Comparison of ENCODE assay signal across 21 cellular contexts in the genomic region with DNA sequence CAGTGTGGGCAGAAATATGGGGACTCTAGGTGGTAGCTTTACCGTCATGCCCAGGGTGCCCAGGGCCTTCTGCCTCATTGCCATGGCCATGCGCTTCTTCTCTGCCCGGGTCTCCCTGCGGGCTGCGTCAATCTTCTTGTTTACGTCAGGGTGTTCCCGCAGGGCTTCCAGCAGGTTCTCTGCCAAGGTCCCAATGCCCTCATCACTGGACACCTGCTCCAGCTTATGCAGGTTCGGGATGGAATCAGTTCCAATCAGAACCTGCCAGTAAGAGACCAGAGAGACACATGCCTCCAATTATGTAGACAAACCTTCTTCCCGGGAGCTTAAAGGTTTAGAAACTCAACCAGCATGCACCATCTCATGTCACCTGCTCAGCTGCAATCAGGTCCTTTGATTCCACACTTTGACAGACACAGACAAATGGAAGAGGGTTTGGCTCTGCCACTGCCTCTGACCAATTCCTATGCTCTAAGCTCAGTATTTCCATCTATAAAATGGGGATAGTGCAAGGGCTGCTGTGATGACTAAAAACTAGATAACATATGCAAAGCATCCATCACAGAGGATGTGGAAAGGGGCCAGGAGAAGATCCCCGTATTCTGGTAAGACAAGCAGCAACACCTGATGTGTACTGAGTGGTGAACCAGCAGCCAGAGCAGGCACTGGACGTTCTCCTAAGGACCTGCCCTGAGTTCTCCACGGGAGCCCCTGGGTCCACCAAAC.
DNase-seq lines count a peak whose midpoint lies in the region; ATAC-seq, FAIRE-seq and TF ChIP-seq lines count a peak whose summit lies in the region.
"Had no signal": no experiment of that assay in that cellular context is flagged by ENCODE, and none has a peak within 500 bp of the region (broad histone marks: within the 10 kb centered on the region; RNA-seq: fewer than 3 reads in every experiment).

No MANE protein-coding gene starts in this region.

- H3K27ac Mint-ChIP-seq in activated T-cell treated with anti-CD3 and anti-CD28 coated beads, Interleukin-2, amount 50 U/mL, for 72 hours = peak overlapping the region; percentile 26
- peak overlapping the region; percentile 89 for H3K27ac Mint-ChIP-seq in stimulated activated effector memory CD8-positive, alpha-beta T cell treated with anti-CD3 and anti-CD28 coated beads, Interleukin-12 subunit alpha, Interleukin-12 subunit beta, amount 100 ng/mL, for 72 hours
- H3K27ac Mint-ChIP-seq: activated naive CD8-positive, alpha-beta T cell treated with anti-CD3 and anti-CD28 coated beads, Interleukin-2, amount 10 ng/mL, durations not matched to agents 7 days and 5 days had no signal

- no peaks in the 10 kb centered on the region for H3K27me3 Mint-ChIP-seq in activated T-cell treated with anti-CD3 and anti-CD28 coated beads, Interleukin-2, amount 50 U/mL, for 72 hours (ENCODE audit: low read depth)
- H3K27me3 Mint-ChIP-seq: activated naive CD8-positive, alpha-beta T cell treated with anti-CD3 and anti-CD28 coated beads, Interleukin-2, amount 10 ng/mL, durations not matched to agents 7 days and 5 days had no signal

- no peaks in the 10 kb centered on the region for H3K4me1 ChIP-seq in K562 (replicated peaks in 1 of 2; ENCODE audit: control insufficient read depth in 2 of 2, insufficient read depth in 2 of 2, low read length in 2 of 2)
- H3K4me1 ChIP-seq in SJCRH30 = 0 out of 2 replicates have a peak, but pooled peaks cover 2% of the 10 kb centered on the region
- H3K4me1 ChIP-seq: foreskin keratinocyte, uterus had no signal

- TF ChIP-seq EP300 in K562 (IDR thresholded peaks at IDR 0.05; ENCODE audit: low read length) = no peak

- CTCF ChIA-PET in K562 (lab: Yijun Ruan, JAX; ENCODE audit: low intra/inter-chr PET ratio) = no interaction called here

- H3K36me3 Mint-ChIP-seq in activated T-cell treated with anti-CD3 and anti-CD28 coated beads, Interleukin-2, amount 50 U/mL, for 72 hours (ENCODE audit: insufficient read depth in 2 of 2) = peaks cover 18 to 48% of the 10 kb centered on the region in 2 donors
- peaks cover 99% of the 10 kb centered on the region for H3K36me3 Mint-ChIP-seq in stimulated activated effector memory CD8-positive, alpha-beta T cell treated with anti-CD3 and anti-CD28 coated beads, Interleukin-12 subunit alpha, Interleukin-12 subunit beta, amount 100 ng/mL, for 72 hours

- BruUV-seq in K562 (replicated peaks; lab: Mats Ljungman, UMichigan) = no TSS peak

- H3K4me3 ChIP-seq in K562 = no peak overlapping the region
- H3K4me3 ChIP-seq in SJCRH30 = no peak overlapping the region
- H3K4me3 ChIP-seq: SK-N-MC, uterus had no signal

- peaks cover 29% of the 10 kb centered on the region for H3K4me1 Mint-ChIP-seq in activated T-cell treated with anti-CD3 and anti-CD28 coated beads, Interleukin-2, amount 50 U/mL, for 72 hours (ENCODE audit: low read depth)
- H3K4me1 Mint-ChIP-seq in stimulated activated effector memory CD8-positive, alpha-beta T cell treated with anti-CD3 and anti-CD28 coated beads, Interleukin-12 subunit alpha, Interleukin-12 subunit beta, amount 100 ng/mL, for 72 hours = peaks cover 28% of the 10 kb centered on the region

- no peaks in the 10 kb centered on the region for H3K79me2 ChIP-seq in K562 (ENCODE audit: control insufficient read depth, insufficient read depth, low read length)

- peaks cover 97% of the 10 kb centered on the region for H3K36me3 ChIP-seq in K562 (ENCODE audit: control insufficient read depth, insufficient read depth, low read length)
- peaks cover 87% of the 10 kb centered on the region for H3K36me3 ChIP-seq in SJCRH30
- H3K36me3 ChIP-seq: uterus had no signal

- in situ Hi-C loops in K562 (cut with MboI) = no loop called here

- TF ChIP-seq POLR2A in GM12892 (IDR thresholded peaks at IDR 0.05; ENCODE audit: low read depth, low read length) (no peak), K562 (conservative IDR thresholded peaks at IDR 0.05) (no peak)

- peak; percentile 48 for FAIRE-seq in GM12892 (lab: Jason Lieb, UNC)
- FAIRE-seq in K562 (lab: Jason Lieb, UNC) = no peak

- TF ChIP-seq RAD21 in K562 (CRISPR knock-in tag; conservative IDR thresholded peaks at IDR 0.05 in 1 of 2, IDR thresholded peaks at IDR 0.05 in 1 of 2) = no peak

- POLR2A ChIA-PET in K562 (lab: Yijun Ruan, JAX) = interaction anchor here (1.2 to 2.5 kb wide), 7 partner anchors 10 to 122 kb away, joined by 3 to 13 read pairs (median 5); no protein-coding TSS in a partner anchor

- WGBS in K562 (ENCODE audit: insufficient coverage, low coverage, missing lambda C conversion rate) = 92% methylated on average over 12 of the region's 12 CpGs

- H3K27me3 ChIP-seq in K562 (ENCODE audit: control insufficient read depth in 2 of 2, insufficient read depth in 2 of 2, low read length in 2 of 2) (no peaks in the 10 kb centered on the region), SJCRH30 (no peaks in the 10 kb centered on the region)
- H3K27me3 ChIP-seq: foreskin keratinocyte, uterus had no signal

- no peak overlapping the region for H2AFZ ChIP-seq in K562 (ENCODE audit: low read depth, low read length)

- peak; percentile 24 to 39 for ATAC-seq in activated T-cell treated with anti-CD3 and anti-CD28 coated beads, Interleukin-2, amount 50 U/mL, for 72 hours (replicated peaks in 1 of 2)
- ATAC-seq in K562 = no peak
- no peak for ATAC-seq in stimulated activated effector memory CD8-positive, alpha-beta T cell treated with anti-CD3 and anti-CD28 coated beads, Interleukin-12 subunit alpha, Interleukin-12 subunit beta, amount 100 ng/mL, for 72 hours
- ATAC-seq: esophagus mucosa, foreskin keratinocyte had no signal

- intact Hi-C loops in K562 (cut with micrococcal nuclease) = no loop called here

- no peak for TF ChIP-seq CTCF in K562 (IDR thresholded peaks at IDR 0.05 in 2 of 3, conservative IDR thresholded peaks at IDR 0.05 in 1 of 3; ENCODE audit: insufficient read depth in 2 of 3, low read depth in 1 of 3, low read length in 3 of 3)

- no peak overlapping the region for H3K4me3 Mint-ChIP-seq in activated T-cell treated with anti-CD3 and anti-CD28 coated beads, Interleukin-2, amount 50 U/mL, for 72 hours
- no peak overlapping the region for H3K4me3 Mint-ChIP-seq in stimulated activated effector memory CD8-positive, alpha-beta T cell treated with anti-CD3 and anti-CD28 coated beads, Interleukin-12 subunit alpha, Interleukin-12 subunit beta, amount 100 ng/mL, for 72 hours
- H3K4me3 Mint-ChIP-seq: activated naive CD8-positive, alpha-beta T cell treated with anti-CD3 and anti-CD28 coated beads, Interleukin-2, amount 10 ng/mL, durations not matched to agents 7 days and 5 days had no signal

- DNase-seq in activated T-cell treated with anti-CD3 and anti-CD28 coated beads, Interleukin-2, amount 50 U/mL, for 72 hours = no peak
- DNase-seq in activated T-cell treated with anti-CD3 and anti-CD28 coated beads for 4 hours (no peak), GM12892 (ENCODE audit: insufficient read length) (no peak), K562 (ENCODE audit: extremely low read depth in 1 of 4, low spot score in 3 of 4) (no peak), LoVo (ENCODE audit: low spot score) (no peak), cortex of kidney (lab: John Stamatoyannopoulos, UW) (no peak), SJCRH30 (no peak)
- DNase-seq in stimulated activated effector memory CD8-positive, alpha-beta T cell treated with anti-CD3 and anti-CD28 coated beads, Interleukin-12 subunit alpha, Interleukin-12 subunit beta, amount 100 ng/mL, for 72 hours (ENCODE audit: low spot score in 2 of 2) = no peak
- DNase-seq: activated CD4-positive, alpha-beta T cell treated with anti-CD3 and anti-CD28 coated beads, Interleukin-2, amount 50 U/mL, for 48 hours; activated naive CD8-positive, alpha-beta T cell treated with anti-CD3 and anti-CD28 coated beads, Interleukin-2, amount 10 ng/mL, durations not matched to agents 7 days and 5 days; DND-41; effector memory CD4-positive, alpha-beta T cell; foreskin keratinocyte; mammary epithelial cell; NCI-H1048; NCI-H187 treated with DMSO at 0.1 percent for 48 hours; NCI-H526 treated with DMSO at 0.1 percent for 48 hours; uterus; WERI-Rb-1 had no signal

- no peaks in the 10 kb centered on the region; the same call in 1 of the 2 replicates for H4K20me1 ChIP-seq in K562 (replicated peaks; ENCODE audit: control insufficient read depth, insufficient read depth, low read length)

- H3K27ac ChIP-seq in K562 (ENCODE audit: extremely low read depth, low read depth, low read length) (no peak overlapping the region), SJCRH30 (no peak overlapping the region)
- H3K27ac ChIP-seq: foreskin keratinocyte, SK-N-MC, uterus had no signal

- H3K4me2 ChIP-seq in K562 (ENCODE audit: insufficient read depth, low read length) = no peak overlapping the region

- H3K9me3 Mint-ChIP-seq in activated T-cell treated with anti-CD3 and anti-CD28 coated beads, Interleukin-2, amount 50 U/mL, for 72 hours = no peaks in the 10 kb centered on the region
- H3K9me3 Mint-ChIP-seq in stimulated activated effector memory CD8-positive, alpha-beta T cell treated with anti-CD3 and anti-CD28 coated beads, Interleukin-12 subunit alpha, Interleukin-12 subunit beta, amount 100 ng/mL, for 72 hours = no peaks in the 10 kb centered on the region
- H3K9me3 Mint-ChIP-seq: activated naive CD8-positive, alpha-beta T cell treated with anti-CD3 and anti-CD28 coated beads, Interleukin-2, amount 10 ng/mL, durations not matched to agents 7 days and 5 days had no signal

- no peak overlapping the region for H3K9ac ChIP-seq in K562 (ENCODE audit: insufficient read depth in 1 of 2, low read depth in 2 of 2, low read length in 2 of 2)

- H3K9me3 ChIP-seq in K562 (replicated peaks; ENCODE audit: control insufficient read depth, insufficient read depth, low read depth, low read length) (no peaks in the 10 kb centered on the region), SJCRH30 (replicated peaks) (no peaks in the 10 kb centered on the region)
- H3K9me3 ChIP-seq: uterus had no signal

- H3K9me1 ChIP-seq in K562 (ENCODE audit: control insufficient read depth, insufficient read depth, low read length) = no peaks in the 10 kb centered on the region

TF ChIP-seq in K562, 482 proteins besides CTCF, POLR2A, EP300 and RAD21 (continues in another document):
- no peak for TF ChIP-seq MAFK (IDR thresholded peaks at IDR 0.05; ENCODE audit: low read length)

Comparison
In these comparisons a context has a peak if more than half of its experiments do, and no peak if none do; other contexts are left out.
1. ATAC-seq: peak in activated T-cell treated with anti-CD3 and anti-CD28 coated beads, Interleukin-2, amount 50 U/mL, for 72 hours (2 of 2); none in K562 (single experiment) and stimulated activated effector memory CD8-positive, alpha-beta T cell treated with anti-CD3 and anti-CD28 coated beads, Interleukin-12 subunit alpha, Interleukin-12 subunit beta, amount 100 ng/mL, for 72 hours (single experiment).